8 cellular contexts compared by ENCODE assay signal in genomic region chr9:81687521-81688261, GRCh38. TPM values are rescaled to one million over a fixed set of nuclear protein-coding genes. Genes with fewer than 3 reads are reported as not detected.
DNase-seq lines count a peak whose midpoint lies in the region; ATAC-seq and TF ChIP-seq lines count a peak whose summit lies in the region.

No MANE protein-coding gene starts in this region.

- H3K36me3 Mint-ChIP-seq in neural progenitor cell, result peaks cover 4% of the 10 kb centered on the region

- H3K4me3 Mint-ChIP-seq in neural progenitor cell, result no peak overlapping the region

- peak overlapping the region; percentile 64 for H3K27ac ChIP-seq in VCaP
- no peak overlapping the region for H3K27ac ChIP-seq in neural progenitor cell

- H3K4me3 ChIP-seq in fibroblast of the aortic adventitia (ENCODE audit: low read depth, low read length) (peak overlapping the region; percentile 84), neural progenitor cell (peak overlapping the region; percentile 92)

- no peak for TF ChIP-seq CTCF in VCaP (conservative IDR thresholded peaks at IDR 0.05)
- TF ChIP-seq CTCF in fibroblast of the aortic adventitia (IDR thresholded peaks at IDR 0.05; ENCODE audit: insufficient read depth, low read length), result no peak
- TF ChIP-seq CTCF in neural progenitor cell (IDR thresholded peaks at IDR 0.05), result no peak

- peak overlapping the region; percentile 53 for H3K9ac ChIP-seq in neural progenitor cell

- H4K20me1 ChIP-seq in neural progenitor cell (ENCODE audit: low read depth), result peaks cover 45% of the 10 kb centered on the region

- H2AFZ ChIP-seq in neural progenitor cell (replicated peaks), result no peak overlapping the region

- no peaks in the 10 kb centered on the region for H3K9me3 ChIP-seq in neural progenitor cell (ENCODE audit: low read depth)

- H3K27me3 ChIP-seq in neural progenitor cell, result peaks cover 22% of the 10 kb centered on the region

- peaks cover 66% of the 10 kb centered on the region for H3K79me2 ChIP-seq in neural progenitor cell (ENCODE audit: low read depth)

- H3K27me3 Mint-ChIP-seq in neural progenitor cell (ENCODE audit: insufficient read depth, low read depth), result peaks cover 17% of the 10 kb centered on the region

- no peaks in the 10 kb centered on the region for H3K36me3 ChIP-seq in neural progenitor cell

- peak; percentile 42 for DNase-seq in NCI-H345 (lab: John Stamatoyannopoulos, UW)
- DNase-seq in NCI-H345 treated with DMSO at 0.1 percent for 48 hours (lab: John Stamatoyannopoulos, UW; ENCODE audit: unreplicated experiment), result no peak
- peak; percentile 27 for DNase-seq in fibroblast of the aortic adventitia (ENCODE audit: low read depth)
- DNase-seq in neural progenitor cell (ENCODE audit: low spot score), result peak; percentile 74
- no peak for DNase-seq in NOMO-1 (lab: John Stamatoyannopoulos, UW; ENCODE audit: unreplicated experiment in 2 of 2)

- H3F3A ChIP-seq in neural progenitor cell (ENCODE audit: low read depth), result peaks cover 8% of the 10 kb centered on the region

- ATAC-seq in GM18520 (IDR thresholded peaks at IDR 0.05; ENCODE audit: unreplicated experiment), result no peak
- ATAC-seq in HG03159 (IDR thresholded peaks at IDR 0.05; ENCODE audit: unreplicated experiment), result no peak

- peaks cover 51% of the 10 kb centered on the region for H3K4me1 ChIP-seq in neural progenitor cell

- peak overlapping the region; percentile 94 for H3K4me2 ChIP-seq in neural progenitor cell

- peaks cover 14% of the 10 kb centered on the region for H3K4me1 Mint-ChIP-seq in neural progenitor cell

- H3K27ac Mint-ChIP-seq in neural progenitor cell, result peak overlapping the region; percentile 97

- H3K9me3 Mint-ChIP-seq in neural progenitor cell, result no peaks in the 10 kb centered on the region

RNA-seq across cellular contexts. Expression of gene TLE1, which starts 1.7 kb away (rescaled TPM):
- 33.4 and 49.5 TPM in 2 replicates for total RNA-seq in fibroblast of the aortic adventitia (ENCODE audit: low replicate concordance)
- total RNA-seq in neural progenitor cell (ENCODE audit: low replicate concordance), result 51.9 and 54.7 TPM in 2 replicates

Comparison
In these comparisons a context has a peak if more than half of its experiments do, and no peak if none do; other contexts are left out.
1. DNase-seq: peak in NCI-H345 (single experiment), fibroblast of the aortic adventitia (single experiment) and neural progenitor cell (single experiment); none in NCI-H345 treated with DMSO at 0.1 percent for 48 hours (single experiment) and NOMO-1 (0 of 2).